1 cellular context compared by ENCODE assay signal in the genomic region with DNA sequence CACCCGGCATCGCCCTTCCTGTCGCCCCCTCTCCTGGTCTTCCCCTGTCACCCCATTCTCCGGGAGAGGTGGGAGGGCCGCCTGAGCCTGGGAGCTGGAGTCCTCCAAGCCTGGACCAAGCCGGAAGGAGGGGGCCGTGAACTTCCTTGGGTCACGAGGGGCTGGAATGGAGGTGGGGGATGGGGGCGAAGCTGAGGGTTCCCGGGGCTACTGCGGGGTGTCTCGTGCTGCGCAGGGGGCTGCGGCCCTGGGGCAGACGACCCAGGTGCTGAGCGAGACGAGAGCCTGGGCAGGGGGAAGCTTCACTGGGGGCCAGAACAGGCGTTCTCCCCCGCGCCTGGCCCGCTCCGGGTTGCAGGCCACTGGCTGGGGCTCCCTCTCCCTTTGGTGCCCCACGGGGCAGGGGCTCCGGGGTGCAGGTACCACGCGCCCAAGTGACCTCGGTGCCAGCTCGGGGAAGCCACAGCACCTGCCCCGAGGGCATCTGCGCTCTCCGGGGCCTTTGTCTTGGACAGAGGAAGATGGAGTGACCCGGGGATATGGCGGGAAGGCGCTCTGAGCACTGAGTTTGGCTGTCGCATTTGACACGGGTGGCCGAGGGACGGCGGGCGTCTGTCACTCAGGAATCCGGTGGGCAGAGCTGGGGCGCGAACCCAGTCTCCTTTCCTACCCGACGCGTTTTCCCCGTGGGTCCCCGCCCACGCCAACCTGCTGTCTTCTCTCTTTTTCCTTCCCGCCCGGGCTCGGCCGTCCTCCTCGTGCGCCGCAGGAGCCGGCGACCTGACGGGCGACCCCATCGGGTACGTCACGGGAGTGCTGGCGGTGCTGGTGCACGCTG.
TF ChIP-seq lines count a peak whose summit lies in the region.

No MANE protein-coding gene starts in this region.

TF ChIP-seq in K562, 482 proteins besides CTCF, POLR2A, EP300 and RAD21 (continued from another document):
- TF ChIP-seq, protein P1, sequence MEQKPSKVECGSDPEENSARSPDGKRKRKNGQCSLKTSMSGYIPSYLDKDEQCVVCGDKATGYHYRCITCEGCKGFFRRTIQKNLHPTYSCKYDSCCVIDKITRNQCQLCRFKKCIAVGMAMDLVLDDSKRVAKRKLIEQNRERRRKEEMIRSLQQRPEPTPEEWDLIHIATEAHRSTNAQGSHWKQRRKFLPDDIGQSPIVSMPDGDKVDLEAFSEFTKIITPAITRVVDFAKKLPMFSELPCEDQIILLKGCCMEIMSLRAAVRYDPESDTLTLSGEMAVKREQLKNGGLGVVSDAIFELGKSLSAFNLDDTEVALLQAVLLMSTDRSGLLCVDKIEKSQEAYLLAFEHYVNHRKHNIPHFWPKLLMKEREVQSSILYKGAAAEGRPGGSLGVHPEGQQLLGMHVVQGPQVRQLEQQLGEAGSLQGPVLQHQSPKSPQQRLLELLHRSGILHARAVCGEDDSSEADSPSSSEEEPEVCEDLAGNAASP (IDR thresholded peaks at IDR 0.05) = no peak
- TF ChIP-seq, protein P2, sequence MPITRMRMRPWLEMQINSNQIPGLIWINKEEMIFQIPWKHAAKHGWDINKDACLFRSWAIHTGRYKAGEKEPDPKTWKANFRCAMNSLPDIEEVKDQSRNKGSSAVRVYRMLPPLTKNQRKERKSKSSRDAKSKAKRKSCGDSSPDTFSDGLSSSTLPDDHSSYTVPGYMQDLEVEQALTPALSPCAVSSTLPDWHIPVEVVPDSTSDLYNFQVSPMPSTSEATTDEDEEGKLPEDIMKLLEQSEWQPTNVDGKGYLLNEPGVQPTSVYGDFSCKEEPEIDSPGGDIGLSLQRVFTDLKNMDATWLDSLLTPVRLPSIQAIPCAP (CRISPR knock-in tag; IDR thresholded peaks at IDR 0.05; ENCODE audit: borderline replicate concordance) = no peak
- TF ChIP-seq HMG20B (CRISPR knock-in tag; IDR thresholded peaks at IDR 0.05) (no peak), PURB (CRISPR knock-in tag; IDR thresholded peaks at IDR 0.05; ENCODE audit: low read depth) (no peak), HMGN3 (IDR thresholded peaks at IDR 0.05; ENCODE audit: borderline replicate concordance, extremely low read depth, insufficient read length, low read depth, low read length) (no peak), KHSRP (IDR thresholded peaks at IDR 0.05) (no peak), EGR1 (conservative IDR thresholded peaks at IDR 0.05) (peak; percentile 14; the same call in 1 of the 2 replicates), NR2C1 (IDR thresholded peaks at IDR 0.05) (no peak), NR2C1 (tag; IDR thresholded peaks at IDR 0.05) (no peak), POLR2B (IDR thresholded peaks at IDR 0.05; ENCODE audit: low read depth, partially characterized antibody) (no peak), ASH1L (IDR thresholded peaks at IDR 0.05; ENCODE audit: borderline replicate concordance, low read depth, partially characterized antibody) (no peak), SRSF7 (optimal IDR thresholded peaks at IDR 0.05; ENCODE audit: low read depth, low read length) (no peak)
- TF ChIP-seq, protein P3, sequence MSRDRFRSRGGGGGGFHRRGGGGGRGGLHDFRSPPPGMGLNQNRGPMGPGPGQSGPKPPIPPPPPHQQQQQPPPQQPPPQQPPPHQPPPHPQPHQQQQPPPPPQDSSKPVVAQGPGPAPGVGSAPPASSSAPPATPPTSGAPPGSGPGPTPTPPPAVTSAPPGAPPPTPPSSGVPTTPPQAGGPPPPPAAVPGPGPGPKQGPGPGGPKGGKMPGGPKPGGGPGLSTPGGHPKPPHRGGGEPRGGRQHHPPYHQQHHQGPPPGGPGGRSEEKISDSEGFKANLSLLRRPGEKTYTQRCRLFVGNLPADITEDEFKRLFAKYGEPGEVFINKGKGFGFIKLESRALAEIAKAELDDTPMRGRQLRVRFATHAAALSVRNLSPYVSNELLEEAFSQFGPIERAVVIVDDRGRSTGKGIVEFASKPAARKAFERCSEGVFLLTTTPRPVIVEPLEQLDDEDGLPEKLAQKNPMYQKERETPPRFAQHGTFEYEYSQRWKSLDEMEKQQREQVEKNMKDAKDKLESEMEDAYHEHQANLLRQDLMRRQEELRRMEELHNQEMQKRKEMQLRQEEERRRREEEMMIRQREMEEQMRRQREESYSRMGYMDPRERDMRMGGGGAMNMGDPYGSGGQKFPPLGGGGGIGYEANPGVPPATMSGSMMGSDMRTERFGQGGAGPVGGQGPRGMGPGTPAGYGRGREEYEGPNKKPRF (IDR thresholded peaks at IDR 0.05; ENCODE audit: low read depth, low read length) = no peak
- TF ChIP-seq, protein P4, sequence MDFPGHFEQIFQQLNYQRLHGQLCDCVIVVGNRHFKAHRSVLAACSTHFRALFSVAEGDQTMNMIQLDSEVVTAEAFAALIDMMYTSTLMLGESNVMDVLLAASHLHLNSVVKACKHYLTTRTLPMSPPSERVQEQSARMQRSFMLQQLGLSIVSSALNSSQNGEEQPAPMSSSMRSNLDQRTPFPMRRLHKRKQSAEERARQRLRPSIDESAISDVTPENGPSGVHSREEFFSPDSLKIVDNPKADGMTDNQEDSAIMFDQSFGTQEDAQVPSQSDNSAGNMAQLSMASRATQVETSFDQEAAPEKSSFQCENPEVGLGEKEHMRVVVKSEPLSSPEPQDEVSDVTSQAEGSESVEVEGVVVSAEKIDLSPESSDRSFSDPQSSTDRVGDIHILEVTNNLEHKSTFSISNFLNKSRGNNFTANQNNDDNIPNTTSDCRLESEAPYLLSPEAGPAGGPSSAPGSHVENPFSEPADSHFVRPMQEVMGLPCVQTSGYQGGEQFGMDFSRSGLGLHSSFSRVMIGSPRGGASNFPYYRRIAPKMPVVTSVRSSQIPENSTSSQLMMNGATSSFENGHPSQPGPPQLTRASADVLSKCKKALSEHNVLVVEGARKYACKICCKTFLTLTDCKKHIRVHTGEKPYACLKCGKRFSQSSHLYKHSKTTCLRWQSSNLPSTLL (IDR thresholded peaks at IDR 0.05) = no peak
- TF ChIP-seq, protein P5, sequence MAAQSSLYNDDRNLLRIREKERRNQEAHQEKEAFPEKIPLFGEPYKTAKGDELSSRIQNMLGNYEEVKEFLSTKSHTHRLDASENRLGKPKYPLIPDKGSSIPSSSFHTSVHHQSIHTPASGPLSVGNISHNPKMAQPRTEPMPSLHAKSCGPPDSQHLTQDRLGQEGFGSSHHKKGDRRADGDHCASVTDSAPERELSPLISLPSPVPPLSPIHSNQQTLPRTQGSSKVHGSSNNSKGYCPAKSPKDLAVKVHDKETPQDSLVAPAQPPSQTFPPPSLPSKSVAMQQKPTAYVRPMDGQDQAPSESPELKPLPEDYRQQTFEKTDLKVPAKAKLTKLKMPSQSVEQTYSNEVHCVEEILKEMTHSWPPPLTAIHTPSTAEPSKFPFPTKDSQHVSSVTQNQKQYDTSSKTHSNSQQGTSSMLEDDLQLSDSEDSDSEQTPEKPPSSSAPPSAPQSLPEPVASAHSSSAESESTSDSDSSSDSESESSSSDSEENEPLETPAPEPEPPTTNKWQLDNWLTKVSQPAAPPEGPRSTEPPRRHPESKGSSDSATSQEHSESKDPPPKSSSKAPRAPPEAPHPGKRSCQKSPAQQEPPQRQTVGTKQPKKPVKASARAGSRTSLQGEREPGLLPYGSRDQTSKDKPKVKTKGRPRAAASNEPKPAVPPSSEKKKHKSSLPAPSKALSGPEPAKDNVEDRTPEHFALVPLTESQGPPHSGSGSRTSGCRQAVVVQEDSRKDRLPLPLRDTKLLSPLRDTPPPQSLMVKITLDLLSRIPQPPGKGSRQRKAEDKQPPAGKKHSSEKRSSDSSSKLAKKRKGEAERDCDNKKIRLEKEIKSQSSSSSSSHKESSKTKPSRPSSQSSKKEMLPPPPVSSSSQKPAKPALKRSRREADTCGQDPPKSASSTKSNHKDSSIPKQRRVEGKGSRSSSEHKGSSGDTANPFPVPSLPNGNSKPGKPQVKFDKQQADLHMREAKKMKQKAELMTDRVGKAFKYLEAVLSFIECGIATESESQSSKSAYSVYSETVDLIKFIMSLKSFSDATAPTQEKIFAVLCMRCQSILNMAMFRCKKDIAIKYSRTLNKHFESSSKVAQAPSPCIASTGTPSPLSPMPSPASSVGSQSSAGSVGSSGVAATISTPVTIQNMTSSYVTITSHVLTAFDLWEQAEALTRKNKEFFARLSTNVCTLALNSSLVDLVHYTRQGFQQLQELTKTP (IDR thresholded peaks at IDR 0.05; ENCODE audit: low read depth in 1 of 2, partially characterized antibody in 2 of 2) = no peak
- TF ChIP-seq, protein P6, sequence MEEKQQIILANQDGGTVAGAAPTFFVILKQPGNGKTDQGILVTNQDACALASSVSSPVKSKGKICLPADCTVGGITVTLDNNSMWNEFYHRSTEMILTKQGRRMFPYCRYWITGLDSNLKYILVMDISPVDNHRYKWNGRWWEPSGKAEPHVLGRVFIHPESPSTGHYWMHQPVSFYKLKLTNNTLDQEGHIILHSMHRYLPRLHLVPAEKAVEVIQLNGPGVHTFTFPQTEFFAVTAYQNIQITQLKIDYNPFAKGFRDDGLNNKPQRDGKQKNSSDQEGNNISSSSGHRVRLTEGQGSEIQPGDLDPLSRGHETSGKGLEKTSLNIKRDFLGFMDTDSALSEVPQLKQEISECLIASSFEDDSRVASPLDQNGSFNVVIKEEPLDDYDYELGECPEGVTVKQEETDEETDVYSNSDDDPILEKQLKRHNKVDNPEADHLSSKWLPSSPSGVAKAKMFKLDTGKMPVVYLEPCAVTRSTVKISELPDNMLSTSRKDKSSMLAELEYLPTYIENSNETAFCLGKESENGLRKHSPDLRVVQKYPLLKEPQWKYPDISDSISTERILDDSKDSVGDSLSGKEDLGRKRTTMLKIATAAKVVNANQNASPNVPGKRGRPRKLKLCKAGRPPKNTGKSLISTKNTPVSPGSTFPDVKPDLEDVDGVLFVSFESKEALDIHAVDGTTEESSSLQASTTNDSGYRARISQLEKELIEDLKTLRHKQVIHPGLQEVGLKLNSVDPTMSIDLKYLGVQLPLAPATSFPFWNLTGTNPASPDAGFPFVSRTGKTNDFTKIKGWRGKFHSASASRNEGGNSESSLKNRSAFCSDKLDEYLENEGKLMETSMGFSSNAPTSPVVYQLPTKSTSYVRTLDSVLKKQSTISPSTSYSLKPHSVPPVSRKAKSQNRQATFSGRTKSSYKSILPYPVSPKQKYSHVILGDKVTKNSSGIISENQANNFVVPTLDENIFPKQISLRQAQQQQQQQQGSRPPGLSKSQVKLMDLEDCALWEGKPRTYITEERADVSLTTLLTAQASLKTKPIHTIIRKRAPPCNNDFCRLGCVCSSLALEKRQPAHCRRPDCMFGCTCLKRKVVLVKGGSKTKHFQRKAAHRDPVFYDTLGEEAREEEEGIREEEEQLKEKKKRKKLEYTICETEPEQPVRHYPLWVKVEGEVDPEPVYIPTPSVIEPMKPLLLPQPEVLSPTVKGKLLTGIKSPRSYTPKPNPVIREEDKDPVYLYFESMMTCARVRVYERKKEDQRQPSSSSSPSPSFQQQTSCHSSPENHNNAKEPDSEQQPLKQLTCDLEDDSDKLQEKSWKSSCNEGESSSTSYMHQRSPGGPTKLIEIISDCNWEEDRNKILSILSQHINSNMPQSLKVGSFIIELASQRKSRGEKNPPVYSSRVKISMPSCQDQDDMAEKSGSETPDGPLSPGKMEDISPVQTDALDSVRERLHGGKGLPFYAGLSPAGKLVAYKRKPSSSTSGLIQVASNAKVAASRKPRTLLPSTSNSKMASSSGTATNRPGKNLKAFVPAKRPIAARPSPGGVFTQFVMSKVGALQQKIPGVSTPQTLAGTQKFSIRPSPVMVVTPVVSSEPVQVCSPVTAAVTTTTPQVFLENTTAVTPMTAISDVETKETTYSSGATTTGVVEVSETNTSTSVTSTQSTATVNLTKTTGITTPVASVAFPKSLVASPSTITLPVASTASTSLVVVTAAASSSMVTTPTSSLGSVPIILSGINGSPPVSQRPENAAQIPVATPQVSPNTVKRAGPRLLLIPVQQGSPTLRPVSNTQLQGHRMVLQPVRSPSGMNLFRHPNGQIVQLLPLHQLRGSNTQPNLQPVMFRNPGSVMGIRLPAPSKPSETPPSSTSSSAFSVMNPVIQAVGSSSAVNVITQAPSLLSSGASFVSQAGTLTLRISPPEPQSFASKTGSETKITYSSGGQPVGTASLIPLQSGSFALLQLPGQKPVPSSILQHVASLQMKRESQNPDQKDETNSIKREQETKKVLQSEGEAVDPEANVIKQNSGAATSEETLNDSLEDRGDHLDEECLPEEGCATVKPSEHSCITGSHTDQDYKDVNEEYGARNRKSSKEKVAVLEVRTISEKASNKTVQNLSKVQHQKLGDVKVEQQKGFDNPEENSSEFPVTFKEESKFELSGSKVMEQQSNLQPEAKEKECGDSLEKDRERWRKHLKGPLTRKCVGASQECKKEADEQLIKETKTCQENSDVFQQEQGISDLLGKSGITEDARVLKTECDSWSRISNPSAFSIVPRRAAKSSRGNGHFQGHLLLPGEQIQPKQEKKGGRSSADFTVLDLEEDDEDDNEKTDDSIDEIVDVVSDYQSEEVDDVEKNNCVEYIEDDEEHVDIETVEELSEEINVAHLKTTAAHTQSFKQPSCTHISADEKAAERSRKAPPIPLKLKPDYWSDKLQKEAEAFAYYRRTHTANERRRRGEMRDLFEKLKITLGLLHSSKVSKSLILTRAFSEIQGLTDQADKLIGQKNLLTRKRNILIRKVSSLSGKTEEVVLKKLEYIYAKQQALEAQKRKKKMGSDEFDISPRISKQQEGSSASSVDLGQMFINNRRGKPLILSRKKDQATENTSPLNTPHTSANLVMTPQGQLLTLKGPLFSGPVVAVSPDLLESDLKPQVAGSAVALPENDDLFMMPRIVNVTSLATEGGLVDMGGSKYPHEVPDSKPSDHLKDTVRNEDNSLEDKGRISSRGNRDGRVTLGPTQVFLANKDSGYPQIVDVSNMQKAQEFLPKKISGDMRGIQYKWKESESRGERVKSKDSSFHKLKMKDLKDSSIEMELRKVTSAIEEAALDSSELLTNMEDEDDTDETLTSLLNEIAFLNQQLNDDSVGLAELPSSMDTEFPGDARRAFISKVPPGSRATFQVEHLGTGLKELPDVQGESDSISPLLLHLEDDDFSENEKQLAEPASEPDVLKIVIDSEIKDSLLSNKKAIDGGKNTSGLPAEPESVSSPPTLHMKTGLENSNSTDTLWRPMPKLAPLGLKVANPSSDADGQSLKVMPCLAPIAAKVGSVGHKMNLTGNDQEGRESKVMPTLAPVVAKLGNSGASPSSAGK (IDR thresholded peaks at IDR 0.05) = 0 out of 2 replicates have a peak, but pooled peaks have one; percentile 32
